8 cellular contexts compared by ENCODE assay signal in the genomic region with DNA sequence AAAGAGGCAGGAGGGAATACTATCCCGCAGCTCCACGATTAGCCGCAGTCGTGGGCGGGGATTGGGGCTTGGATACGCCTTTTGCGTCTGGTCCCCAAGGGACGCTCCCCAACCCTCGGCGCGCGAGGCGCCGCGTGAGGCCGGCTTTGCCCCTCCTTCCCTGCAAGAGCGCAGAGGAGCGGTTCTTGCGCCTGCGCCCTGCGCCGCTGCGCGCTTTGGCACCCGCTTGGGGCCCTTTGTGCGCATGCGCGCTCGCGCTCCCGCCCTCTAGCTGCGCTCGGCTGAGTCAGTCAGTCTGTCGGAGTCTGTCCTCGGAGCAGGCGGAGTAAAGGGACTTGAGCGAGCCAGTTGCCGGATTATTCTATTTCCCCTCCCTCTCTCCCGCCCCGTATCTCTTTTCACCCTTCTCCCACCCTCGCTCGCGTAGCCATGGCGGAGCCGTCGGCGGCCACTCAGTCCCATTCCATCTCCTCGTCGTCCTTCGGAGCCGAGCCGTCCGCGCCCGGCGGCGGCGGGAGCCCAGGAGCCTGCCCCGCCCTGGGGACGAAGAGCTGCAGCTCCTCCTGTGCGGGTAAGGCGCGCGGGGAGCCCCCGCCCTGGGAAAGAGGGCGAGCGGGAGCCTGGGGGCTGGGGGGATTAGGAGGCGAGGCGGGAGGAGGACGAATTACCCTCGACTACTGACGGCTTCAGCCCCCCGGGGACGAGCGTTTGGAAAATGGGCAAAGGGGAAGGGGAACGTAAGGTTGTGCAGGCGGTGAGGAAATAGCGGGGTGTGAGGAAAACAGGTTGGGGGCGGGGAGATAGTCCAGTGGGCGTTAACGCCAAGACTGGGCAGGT. TPM values are rescaled to one million over a fixed set of nuclear protein-coding genes. Genes with fewer than 3 reads are reported as not detected.
DNase-seq lines count a peak whose midpoint lies in the region; ATAC-seq, FAIRE-seq and TF ChIP-seq lines count a peak whose summit lies in the region.

A gene with protein sequence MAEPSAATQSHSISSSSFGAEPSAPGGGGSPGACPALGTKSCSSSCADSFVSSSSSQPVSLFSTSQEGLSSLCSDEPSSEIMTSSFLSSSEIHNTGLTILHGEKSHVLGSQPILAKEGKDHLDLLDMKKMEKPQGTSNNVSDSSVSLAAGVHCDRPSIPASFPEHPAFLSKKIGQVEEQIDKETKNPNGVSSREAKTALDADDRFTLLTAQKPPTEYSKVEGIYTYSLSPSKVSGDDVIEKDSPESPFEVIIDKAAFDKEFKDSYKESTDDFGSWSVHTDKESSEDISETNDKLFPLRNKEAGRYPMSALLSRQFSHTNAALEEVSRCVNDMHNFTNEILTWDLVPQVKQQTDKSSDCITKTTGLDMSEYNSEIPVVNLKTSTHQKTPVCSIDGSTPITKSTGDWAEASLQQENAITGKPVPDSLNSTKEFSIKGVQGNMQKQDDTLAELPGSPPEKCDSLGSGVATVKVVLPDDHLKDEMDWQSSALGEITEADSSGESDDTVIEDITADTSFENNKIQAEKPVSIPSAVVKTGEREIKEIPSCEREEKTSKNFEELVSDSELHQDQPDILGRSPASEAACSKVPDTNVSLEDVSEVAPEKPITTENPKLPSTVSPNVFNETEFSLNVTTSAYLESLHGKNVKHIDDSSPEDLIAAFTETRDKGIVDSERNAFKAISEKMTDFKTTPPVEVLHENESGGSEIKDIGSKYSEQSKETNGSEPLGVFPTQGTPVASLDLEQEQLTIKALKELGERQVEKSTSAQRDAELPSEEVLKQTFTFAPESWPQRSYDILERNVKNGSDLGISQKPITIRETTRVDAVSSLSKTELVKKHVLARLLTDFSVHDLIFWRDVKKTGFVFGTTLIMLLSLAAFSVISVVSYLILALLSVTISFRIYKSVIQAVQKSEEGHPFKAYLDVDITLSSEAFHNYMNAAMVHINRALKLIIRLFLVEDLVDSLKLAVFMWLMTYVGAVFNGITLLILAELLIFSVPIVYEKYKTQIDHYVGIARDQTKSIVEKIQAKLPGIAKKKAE (plus strand): TSS at position 293 of the 837 bp plus-strand sequence. CDS start 137 bp downstream, at position 430.

- H4K20me1 ChIP-seq in HepG2 (ENCODE audit: insufficient read depth, low read length): no peaks in the 10 kb centered on the region; the same call in 1 of the 2 replicates

- H3K9ac ChIP-seq in HepG2 (ENCODE audit: insufficient read depth, low read depth, low read length): peak within 1 kb of the TSS; percentile 77

- POLR2A ChIA-PET in HepG2 (lab: Yijun Ruan, JAX): interaction anchor here (0.6 to 2.8 kb wide), 16 partner anchors 8 to 674 kb away, joined by 3 to 16 read pairs (median 3); partner anchors contain the start of gene ZFTA

- TF ChIP-seq EP300 in HepG2 (IDR thresholded peaks at IDR 0.05; ENCODE audit: low read depth in 2 of 2, low read length in 2 of 2) (no peak), HepG2 (CRISPR knock-in tag; IDR thresholded peaks at IDR 0.05; ENCODE audit: borderline replicate concordance) (no peak)

- in situ Hi-C loops in HepG2 (cut with HindIII; ENCODE audit: extremely low pct_ligation_motif_present, low pct_unique_long_range_greater_than_20kb): no loop called here

- intact Hi-C loops in HepG2 (cut with micrococcal nuclease; ENCODE audit: unreplicated experiment): loop anchor here (5.0 kb wide), 1 partner anchor 56 kb away; no protein-coding TSS in a partner anchor

- CTCF ChIA-PET in HepG2 (lab: Yijun Ruan, JAX; ENCODE audit: low intra/inter-chr PET ratio, low total read pairs): no interaction called here

- H2AFZ ChIP-seq in HepG2 (ENCODE audit: low read length): peak within 1 kb of the TSS; percentile 96

- TF ChIP-seq CTCF in C4-2B (conservative IDR thresholded peaks at IDR 0.05) (no peak), HepG2 (CRISPR knock-in tag; IDR thresholded peaks at IDR 0.05) (peak; percentile 35)

- H3K79me2 ChIP-seq in HepG2 (ENCODE audit: insufficient read depth, low read length): peaks cover 26% of the 10 kb centered on the region

- no peaks in the 10 kb centered on the region for H3K36me3 ChIP-seq in HepG2 (replicated peaks in 1 of 2; ENCODE audit: control insufficient read depth in 1 of 2, insufficient read depth in 2 of 2, low read length in 2 of 2)

- H3K27ac ChIP-seq in C4-2B (peak within 1 kb of the TSS; percentile 95), HepG2 (ENCODE audit: extremely low read length, insufficient read depth, low read length) (peak within 1 kb of the TSS; percentile 86)

- H3K27me3 ChIP-seq in HepG2 (ENCODE audit: control insufficient read depth in 1 of 2, insufficient read depth in 2 of 2, low read length in 2 of 2): peaks cover 0 to 4% of the 10 kb centered on the region in 2 experiments; a peak in 2 of 5 replicates

- no peaks in the 10 kb centered on the region for H3K9me3 ChIP-seq in HepG2 (ENCODE audit: low read length)

- H3K4me3 ChIP-seq in HepG2 (replicated peaks in 1 of 3; ENCODE audit: insufficient read depth in 1 of 3, low read depth in 2 of 3, low read length in 3 of 3): peak within 1 kb of the TSS; percentile 78 to 83 (median 79)

- TF ChIP-seq RAD21 in HepG2 (CRISPR knock-in tag; IDR thresholded peaks at IDR 0.05): no peak

- H3K4me1 ChIP-seq in HepG2 (ENCODE audit: insufficient read depth, low read length): peaks cover 28% of the 10 kb centered on the region

- FAIRE-seq in HepG2 (lab: Jason Lieb, UNC): no peak

- ATAC-seq in GM19395 (IDR thresholded peaks at IDR 0.05; ENCODE audit: unreplicated experiment): peak; percentile 86
- ATAC-seq in HG03565 (IDR thresholded peaks at IDR 0.05; ENCODE audit: unreplicated experiment): peak; percentile 77
- peak; percentile 89 for ATAC-seq in HepG2

- no TSS peak for BruUV-seq in HepG2 (replicated peaks; lab: Mats Ljungman, UMichigan)

- H3K4me2 ChIP-seq in HepG2 (ENCODE audit: low read depth, low read length): peak within 1 kb of the TSS; percentile 92

- WGBS in HepG2 (ENCODE audit: low lambda C conversion rate): under 1% methylated on average over 46 of the region's 81 CpGs

- DNase-seq in NCI-H774 (lab: John Stamatoyannopoulos, UW) (peak; percentile 98), dermis blood vessel endothelial cell (peak; percentile 99), HepG2 (ENCODE audit: low spot score) (peak; percentile 91)
- DNase-seq in activated CD4-positive, alpha-beta T cell treated with anti-CD3 and anti-CD28 coated beads, Interleukin-2, amount 50 U/mL, for 4 hours: peak; percentile 94 to 97
- peak; percentile 99 for DNase-seq in stimulated activated CD4-positive, alpha-beta T cell treated with anti-CD3 and anti-CD28 coated beads, Interleukin-4, amount 100 ng/mL, for 1 hour

- TF ChIP-seq POLR2A in HepG2 (IDR thresholded peaks at IDR 0.05; ENCODE audit: insufficient read depth in 1 of 2, low read depth in 2 of 2, low read length in 2 of 2): peak; percentile 87 to 94

TF ChIP-seq in HepG2, 621 proteins besides CTCF, POLR2A, EP300 and RAD21 (continues in another document):
- TF ChIP-seq GMEB2 (CRISPR knock-in tag; IDR thresholded peaks at IDR 0.05; ENCODE audit: low read depth): no peak
- TF ChIP-seq ZNF569 (CRISPR knock-in tag; IDR thresholded peaks at IDR 0.05; ENCODE audit: borderline replicate concordance): 0 out of 2 replicates have a peak, but pooled peaks have one; percentile 5
- 0 out of 2 replicates have a peak, but pooled peaks have one; percentile 18 for TF ChIP-seq ZNF709 (CRISPR knock-in tag; IDR thresholded peaks at IDR 0.05)

RNA-seq across cellular contexts. Expression of the gene that starts here (rescaled TPM):
- total RNA-seq in dermis blood vessel endothelial cell: 58.5 and 89.9 TPM in 2 replicates
- 25.3 and 32.2 TPM in 2 replicates for total RNA-seq in HepG2 (2016; rRNA removed; fragmentation: Illumina TruSeq; extraction: Trizol)
- total RNA-seq in HepG2 (2016; cell fraction: cytosol; rRNA removed; fragmentation: Illumina TruSeq; extraction: Trizol; ENCODE audit: low read depth): 6.0 and 7.1 TPM in 2 replicates
- total RNA-seq in HepG2 (2016; cell fraction: insoluble cytoplasmic fraction; rRNA removed; fragmentation: Illumina TruSeq; extraction: Trizol): 24.1 and 33.0 TPM in 2 replicates
- total RNA-seq in HepG2 (2016; cell fraction: membrane; rRNA removed; fragmentation: Illumina TruSeq; extraction: Trizol): 18.8 and 21.8 TPM in 2 replicates
- total RNA-seq in HepG2 (2016; cell fraction: nucleus; rRNA removed; fragmentation: Illumina TruSeq; extraction: Trizol): 37.5 and 48.5 TPM in 2 replicates
- polyA plus RNA-seq in HepG2 (2011; rRNA removed): 40.9 and 41.1 TPM in 2 replicates
- 27.7 and 44.5 TPM in 2 replicates for polyA plus RNA-seq in HepG2 (2011; cell fraction: cytosol; rRNA removed)
- polyA plus RNA-seq in HepG2 (2011; cell fraction: nucleus; rRNA removed): 13.5 and 18.5 TPM in 2 replicates
- 63.0 and 66.0 TPM in 2 replicates for polyA plus RNA-seq in HepG2 (2012)
- 11.5 and 12.5 TPM in 2 replicates for polyA plus RNA-seq in HepG2 (2016; cell fraction: cytosol; fragmentation: Illumina TruSeq; extraction: Trizol; ENCODE audit: low read depth)
- polyA plus RNA-seq in HepG2 (2016; cell fraction: insoluble cytoplasmic fraction; fragmentation: Illumina TruSeq; extraction: Trizol; ENCODE audit: low read depth): 44.2 and 48.6 TPM in 2 replicates
- polyA plus RNA-seq in HepG2 (2016; cell fraction: membrane; fragmentation: Illumina TruSeq; extraction: Trizol; ENCODE audit: low read depth): 24.5 and 24.9 TPM in 2 replicates
- polyA plus RNA-seq in HepG2 (2016; cell fraction: nucleus; fragmentation: Illumina TruSeq; extraction: Trizol; ENCODE audit: insufficient read depth, low read depth): 94.3 and 102 TPM in 2 replicates
- 63.3 and 204 TPM in 2 replicates for polyA minus RNA-seq in HepG2 (2011; rRNA and poly(A)+ RNA removed; ENCODE audit: low replicate concordance)
- polyA minus RNA-seq in HepG2 (2011; cell fraction: cytosol; rRNA and poly(A)+ RNA removed): 40.9 and 50.4 TPM in 2 replicates
- polyA minus RNA-seq in HepG2 (2011; cell fraction: nucleus; rRNA and poly(A)+ RNA removed): 16.9 and 23.7 TPM in 2 replicates

Comparison
In these comparisons a context has a peak if more than half of its experiments do, and no peak if none do; other contexts are left out.
1. Peak in every context shown above with its lines: DNase-seq, ATAC-seq, H3K4me3 ChIP-seq and H3K27ac ChIP-seq.